8 cellular contexts compared by ENCODE assay signal in genomic region chr16:55465077-55465896, GRCh38. TPM values are rescaled to one million over a fixed set of nuclear protein-coding genes. Genes with fewer than 3 reads are reported as not detected.
A peak's percentile ranks its signal among the peaks of the same experiment; 100 is the strongest.
DNase-seq lines count a peak whose midpoint lies in the region; TF ChIP-seq lines count a peak whose summit lies in the region.

No MANE protein-coding gene starts in this region.

- H3K27ac Mint-ChIP-seq in type B pancreatic cell, result no peak overlapping the region

- H3K4me3 Mint-ChIP-seq in type B pancreatic cell, result no peak overlapping the region

- DNase-seq in GM04504 (ENCODE audit: low read depth) (peak; percentile 51), H4 (ENCODE audit: low spot score) (peak; percentile 81), LHCN-M2 (ENCODE audit: low read depth) (peak; percentile 71), SHP77 treated with DMSO at 0.1 percent for 48 hours (lab: John Stamatoyannopoulos, UW) (peak; percentile 21), germinal center (ENCODE audit: low spot score) (peak; percentile 80), type B pancreatic cell (ENCODE audit: extremely low spot score, unreplicated experiment) (peak; percentile 91)
- DNase-seq in activated effector memory CD4-positive, alpha-beta T cell treated with Interleukin-2 at 50 U/mL for 16 hours, result peak; percentile 60

- no peaks in the 10 kb centered on the region for H3K9me3 ChIP-seq in parathyroid adenoma (ENCODE audit: control insufficient read depth, low read length)

- no peak overlapping the region for H3K4me3 ChIP-seq in parathyroid adenoma (ENCODE audit: low read depth, low read length)

- H3K9me3 Mint-ChIP-seq in type B pancreatic cell, result no peaks in the 10 kb centered on the region

- H3K27ac ChIP-seq in parathyroid adenoma, result no peak overlapping the region

- no peaks in the 10 kb centered on the region for H3K27me3 ChIP-seq in parathyroid adenoma (ENCODE audit: control insufficient read depth, insufficient read depth, low read length)

- peaks cover 10% of the 10 kb centered on the region for H3K27me3 Mint-ChIP-seq in type B pancreatic cell

- peak overlapping the region; percentile 33 for H2AFZ ChIP-seq in parathyroid adenoma

- no peaks in the 10 kb centered on the region for H3K79me2 ChIP-seq in parathyroid adenoma

- no peaks in the 10 kb centered on the region for H3K4me1 ChIP-seq in parathyroid adenoma

- TF ChIP-seq CTCF in parathyroid adenoma (IDR thresholded peaks at IDR 0.05) (peak; percentile 100), type B pancreatic cell (conservative IDR thresholded peaks at IDR 0.05) (peak; percentile 100)

- H3K4me1 Mint-ChIP-seq in type B pancreatic cell (ENCODE audit: unreplicated experiment), result no peaks in the 10 kb centered on the region

- H3K36me3 Mint-ChIP-seq in type B pancreatic cell, result no peaks in the 10 kb centered on the region

- H3K9ac ChIP-seq in parathyroid adenoma, result no peak overlapping the region

- H3K36me3 ChIP-seq in parathyroid adenoma (ENCODE audit: control insufficient read depth, insufficient read depth, low read length), result no peaks in the 10 kb centered on the region

- H3K4me2 ChIP-seq in parathyroid adenoma (ENCODE audit: low read length), result no peak overlapping the region

RNA-seq across cellular contexts. Expression of gene MMP2, which starts 13.7 kb away (rescaled TPM):
- total RNA-seq in H4 (2014; rRNA removed; shearing (Covaris generic)), result 278 and 283 TPM in 2 replicates
- total RNA-seq in LHCN-M2 (2014; rRNA removed) (349 and 405 TPM in 2 replicates), type B pancreatic cell (ENCODE audit: low replicate concordance) (5.7 and 106 TPM in 2 replicates)
- 607 TPM for polyA plus RNA-seq in LHCN-M2 (2012)

RNA-seq across cellular contexts. Expression of gene LPCAT2, which starts 43.6 kb away (rescaled TPM):
- total RNA-seq in H4 (2014; rRNA removed; shearing (Covaris generic)), result 10.0 and 11.7 TPM in 2 replicates
- total RNA-seq in LHCN-M2 (2014; rRNA removed), result 6.8 and 7.2 TPM in 2 replicates
- polyA plus RNA-seq in LHCN-M2 (2012), result 5.6 TPM
- 18.9 and 38.6 TPM in 2 replicates for total RNA-seq in type B pancreatic cell (ENCODE audit: low replicate concordance)

Comparison
In these comparisons a context has a peak if more than half of its experiments do, and no peak if none do; other contexts are left out.
1. DNase-seq: peak in every context shown above with its lines; median percentile 91 in type B pancreatic cell; 81 in H4; 80 in germinal center; 71 in LHCN-M2; 60 in activated effector memory CD4-positive, alpha-beta T cell treated with Interleukin-2 at 50 U/mL for 16 hours; 51 in GM04504; 21 in SHP77 treated with DMSO at 0.1 percent for 48 hours.